9 cellular contexts compared by ENCODE assay signal in the genomic region with DNA sequence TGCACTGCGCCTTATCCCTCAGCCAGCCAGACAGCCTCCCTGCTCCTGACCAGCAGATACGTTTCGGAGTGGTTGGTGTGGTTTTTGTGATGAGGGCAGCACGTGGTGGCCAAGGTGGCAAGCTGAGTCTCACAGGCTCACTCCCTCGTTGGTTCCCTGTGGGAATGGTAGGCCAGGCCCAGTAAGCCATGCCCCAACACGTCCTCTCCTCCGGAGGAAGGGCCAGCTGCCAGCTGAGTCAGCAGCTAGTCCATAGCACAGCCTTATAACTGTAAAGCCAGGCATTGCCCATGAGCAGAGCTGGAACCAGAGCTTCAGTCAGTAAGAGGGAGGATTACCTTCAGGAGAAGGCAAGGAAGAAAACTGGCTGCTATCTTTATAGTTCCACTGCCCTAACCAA. TPM values are rescaled to one million over a fixed set of nuclear protein-coding genes. Genes with fewer than 3 reads are reported as not detected.
DNase-seq lines count a peak whose midpoint lies in the region; ATAC-seq and TF ChIP-seq lines count a peak whose summit lies in the region.
"Had no signal": no experiment of that assay in that cellular context is flagged by ENCODE, and none has a peak within 500 bp of the region (broad histone marks: within the 10 kb centered on the region; RNA-seq: fewer than 3 reads in every experiment).

No MANE protein-coding gene starts in this region.

- no peaks in the 10 kb centered on the region for H3K27me3 ChIP-seq in AG04450 (ENCODE audit: control insufficient read depth, insufficient read depth, low read length)
- H3K27me3 ChIP-seq in ascending aorta = no peaks in the 10 kb centered on the region

- ATAC-seq in left lobe of liver (peak; percentile 25), GM18517 (IDR thresholded peaks at IDR 0.05; ENCODE audit: unreplicated experiment) (no peak), HG03457 (IDR thresholded peaks at IDR 0.05; ENCODE audit: unreplicated experiment) (no peak)

- H3K27ac Mint-ChIP-seq in HFFc6 = peak overlapping the region; percentile 83

- H3K9me3 ChIP-seq in AG04450 (ENCODE audit: control insufficient read depth, insufficient read depth, low read length) (no peaks in the 10 kb centered on the region; the same call in 1 of the 2 replicates), ascending aorta (no peaks in the 10 kb centered on the region)

- H3K4me3 Mint-ChIP-seq in HFFc6 = no peak overlapping the region

- peak overlapping the region; percentile 70 for H3K27ac ChIP-seq in AG04450 (ENCODE audit: low read depth, low read length)
- H3K27ac ChIP-seq in ascending aorta = peak overlapping the region; percentile 14 to 31

- H3K9me3 Mint-ChIP-seq in HFFc6 = no peaks in the 10 kb centered on the region

- peak; percentile 37 for DNase-seq in AG04450 (ENCODE audit: low read depth, low spot score)
- DNase-seq in HFFc6 = peak; percentile 67
- no peak for DNase-seq in ascending aorta (ENCODE audit: low spot score in 2 of 2)
- DNase-seq in left lobe of liver (ENCODE audit: low spot score) = no peak
- DNase-seq in RPMI8226 = no peak
- no peak for DNase-seq in mucosa of gallbladder (ENCODE audit: low spot score)

- peaks cover 2% of the 10 kb centered on the region; the same call in 1 of the 2 replicates for H3K27me3 Mint-ChIP-seq in HFFc6 (ENCODE audit: insufficient read depth)

- H3K36me3 Mint-ChIP-seq in HFFc6 (ENCODE audit: low read depth) = peaks cover 20% of the 10 kb centered on the region

- TF ChIP-seq CTCF in AG04450 (IDR thresholded peaks at IDR 0.05; ENCODE audit: low read depth, low read length) (no peak), HFFc6 (IDR thresholded peaks at IDR 0.05) (no peak), ascending aorta (IDR thresholded peaks at IDR 0.05) (no peak)

- peaks cover 3 to 36% of the 10 kb centered on the region in 2 donors for H3K4me1 ChIP-seq in ascending aorta

- peaks cover 15 to 60% of the 10 kb centered on the region in 2 donors for H3K36me3 ChIP-seq in ascending aorta

- intact Hi-C loops in ascending aorta (cut with DNase I) = no loop called here

- CTCF ChIA-PET in AG04450 (lab: Charles Lee) = interaction anchor here (0.6 kb wide), 1 partner anchor 18 kb away, joined by 6 read pairs; no protein-coding TSS in a partner anchor

- H3K4me3 ChIP-seq in AG04450 (ENCODE audit: low read depth, low read length) (no peak overlapping the region), ascending aorta (no peak overlapping the region)

- peaks cover 44% of the 10 kb centered on the region for H3K4me1 Mint-ChIP-seq in HFFc6 (ENCODE audit: low read depth)

- POLR2A ChIA-PET in AG04450 (lab: Yijun Ruan, JAX) = interaction anchor here (0.5 to 1.6 kb wide), 5 partner anchors 8 to 215 kb away, joined by 4 to 7 read pairs (median 5); no protein-coding TSS in a partner anchor

RNA-seq across cellular contexts. Expression of gene SZRD1, which starts 29.5 kb away (rescaled TPM):
- 92.0 and 119 TPM in 2 replicates for polyA plus RNA-seq in AG04450 (2011; rRNA removed)
- 76.0 and 99.9 TPM in 2 replicates for polyA minus RNA-seq in AG04450 (2011; rRNA and poly(A)+ RNA removed)
- total RNA-seq in HFFc6 (2021; fragmentation: NEBNext Ultra II Directional; extraction: Animal tissue kit (Norgen Biotek cat#: 25700)) = 100 to 1,000 TPM; 210 to 246 (median 229) TPM
- 106 TPM for total RNA-seq in ascending aorta
- total RNA-seq in left lobe of liver = 42.1 TPM
- 134 TPM for total RNA-seq in mucosa of gallbladder

RNA-seq across cellular contexts. Expression of gene SPATA21, which starts 40.6 kb away (rescaled TPM):
- polyA plus RNA-seq in AG04450 (2011; rRNA removed) = 0.04 TPM in 1 of 2 replicates, not detected in the other
- not detected in 2 replicates for polyA minus RNA-seq in AG04450 (2011; rRNA and poly(A)+ RNA removed)
- total RNA-seq in HFFc6 (2021; fragmentation: NEBNext Ultra II Directional; extraction: Animal tissue kit (Norgen Biotek cat#: 25700)) = under 1 TPM in 1 of 6 experiments, not detected in 5; 0.07 TPM
- total RNA-seq in ascending aorta (not detected), left lobe of liver (not detected), mucosa of gallbladder (not detected)
- total RNA-seq: NCI-H460 had no signal

RNA-seq across cellular contexts. Expression of gene NECAP2, which starts 43.9 kb away (rescaled TPM):
- polyA plus RNA-seq in AG04450 (2011; rRNA removed) = 108 and 111 TPM in 2 replicates
- 76.6 and 91.7 TPM in 2 replicates for polyA minus RNA-seq in AG04450 (2011; rRNA and poly(A)+ RNA removed)
- 10 to 100 TPM; 55.6 to 73.1 (median 62.8) TPM for total RNA-seq in HFFc6 (2021; fragmentation: NEBNext Ultra II Directional; extraction: Animal tissue kit (Norgen Biotek cat#: 25700))
- total RNA-seq in ascending aorta = 28.6 TPM
- total RNA-seq in left lobe of liver = 17.8 TPM
- total RNA-seq in mucosa of gallbladder = 46.4 TPM

RNA-seq across cellular contexts. Expression of gene FBXO42, which starts 44.3 kb away (rescaled TPM):
- polyA plus RNA-seq in AG04450 (2011; rRNA removed) = 15.1 and 16.8 TPM in 2 replicates
- 23.9 and 24.0 TPM in 2 replicates for polyA minus RNA-seq in AG04450 (2011; rRNA and poly(A)+ RNA removed)
- 10 to 100 TPM; 11.5 to 15.2 (median 13.4) TPM for total RNA-seq in HFFc6 (2021; fragmentation: NEBNext Ultra II Directional; extraction: Animal tissue kit (Norgen Biotek cat#: 25700))
- total RNA-seq in ascending aorta (36.6 TPM), left lobe of liver (9.0 TPM), mucosa of gallbladder (20.8 TPM)

Comparison
In these comparisons a context has a peak if more than half of its experiments do, and no peak if none do; other contexts are left out.
1. DNase-seq: peak in AG04450 (single experiment) and HFFc6 (single experiment); none in ascending aorta (0 of 2), left lobe of liver (single experiment), RPMI8226 (single experiment) and mucosa of gallbladder (single experiment).